10 cellular contexts compared by ENCODE assay signal in genomic region chr1:41109316-41110263, GRCh38.
DNase-seq lines count a peak whose midpoint lies in the region; ATAC-seq and TF ChIP-seq lines count a peak whose summit lies in the region.
"Had no signal": no experiment of that assay in that cellular context is flagged by ENCODE, and none has a peak within 500 bp of the region (broad histone marks: within the 10 kb centered on the region; RNA-seq: fewer than 3 reads in every experiment).

No MANE protein-coding gene starts in this region.

- POLR2A ChIA-PET in CD4-positive, alpha-beta T cell (lab: Charles Lee), result no interaction called here

- no peak overlapping the region for H3K27ac Mint-ChIP-seq in CD4-positive, alpha-beta T cell
- H3K27ac Mint-ChIP-seq: B cell; T-helper 1 cell treated with Interleukin-12 subunit alpha and Interleukin-12 subunit beta and Interleukin-4 antibody, amounts not matched to agents 30 μg/mL and 1 μg/mL, for 36 hours had no signal

- H3K4me3 Mint-ChIP-seq in CD4-positive, alpha-beta T cell, result no peak overlapping the region
- H3K4me3 Mint-ChIP-seq: B cell; T-helper 1 cell treated with Interleukin-12 subunit alpha and Interleukin-12 subunit beta and Interleukin-4 antibody, amounts not matched to agents 30 μg/mL and 1 μg/mL, for 36 hours had no signal

- CTCF ChIA-PET in CD4-positive, alpha-beta T cell (lab: Charles Lee), result no interaction called here

- intact Hi-C loops in CD4-positive, alpha-beta T cell (cut with DNase I, micrococcal nuclease), result no loop called here

- H3K27me3 Mint-ChIP-seq in CD4-positive, alpha-beta T cell, result no peaks in the 10 kb centered on the region
- H3K27me3 Mint-ChIP-seq: B cell had no signal

- H3K9me3 ChIP-seq in stomach smooth muscle (ENCODE audit: control insufficient read depth in 2 of 2, low read length in 2 of 2), result no peaks in the 10 kb centered on the region
- no peaks in the 10 kb centered on the region for H3K9me3 ChIP-seq in CD4-positive, alpha-beta T cell (ENCODE audit: control insufficient read depth, low read length)

- peak overlapping the region in 1 of 2 donors; percentile 40 for H3K4me3 ChIP-seq in stomach smooth muscle (ENCODE audit: low read length in 2 of 2)

- H3K4me1 ChIP-seq in stomach smooth muscle (ENCODE audit: control insufficient read depth, insufficient read depth, low read length), result peaks cover 19% of the 10 kb centered on the region

- ATAC-seq in CD4-positive, alpha-beta T cell (ENCODE audit: poor library complexity), result no peak

- DNase-seq in DMS153 (lab: John Stamatoyannopoulos, UW), result peak; percentile 28
- no peak for DNase-seq in DMS153 treated with DMSO at 0.1 percent for 48 hours (lab: John Stamatoyannopoulos, UW; ENCODE audit: unreplicated experiment)
- DNase-seq in astrocyte of the hippocampus (ENCODE audit: low read depth, low spot score), result peak; percentile 94
- DNase-seq in islet precursor cell, result peak; percentile 80
- DNase-seq in SHP77 treated with DMSO at 0.1 percent for 48 hours (lab: John Stamatoyannopoulos, UW), result no peak
- no peak for DNase-seq in CD4-positive, alpha-beta T cell
- no peak for DNase-seq in GM19240 (ENCODE audit: insufficient read length, low spot score)

- peak overlapping the region; percentile 94 for H3K27ac ChIP-seq in stomach smooth muscle (ENCODE audit: low read length)
- H3K27ac ChIP-seq in CD4-positive, alpha-beta T cell (ENCODE audit: low read depth, low read length), result no peak overlapping the region

- no peaks in the 10 kb centered on the region for H3K9me3 Mint-ChIP-seq in CD4-positive, alpha-beta T cell
- H3K9me3 Mint-ChIP-seq: T-helper 1 cell treated with Interleukin-12 subunit alpha and Interleukin-12 subunit beta and Interleukin-4 antibody, amounts not matched to agents 30 μg/mL and 1 μg/mL, for 36 hours had no signal

- H3K36me3 ChIP-seq in stomach smooth muscle (ENCODE audit: control insufficient read depth in 2 of 2, insufficient read depth in 2 of 2, low read length in 2 of 2), result peaks cover 0 to 3% of the 10 kb centered on the region in 2 donors

- peaks cover 50% of the 10 kb centered on the region for H3K36me3 Mint-ChIP-seq in CD4-positive, alpha-beta T cell (ENCODE audit: low read depth)

- H3K27me3 ChIP-seq in stomach smooth muscle (ENCODE audit: control insufficient read depth in 1 of 2, insufficient read depth in 2 of 2, low read length in 2 of 2), result no peaks in the 10 kb centered on the region
- no peaks in the 10 kb centered on the region for H3K27me3 ChIP-seq in CD4-positive, alpha-beta T cell (ENCODE audit: control insufficient read depth, insufficient read depth, low read length)

- TF ChIP-seq CTCF in CD4-positive, alpha-beta T cell (IDR thresholded peaks at IDR 0.05), result no peak

- H3K9ac ChIP-seq in stomach smooth muscle (ENCODE audit: low read length in 2 of 2), result peak overlapping the region; percentile 30 to 53

- no peaks in the 10 kb centered on the region for H3K4me1 Mint-ChIP-seq in CD4-positive, alpha-beta T cell (ENCODE audit: low read depth)

Comparison
In these comparisons a context has a peak if more than half of its experiments do, and no peak if none do; other contexts are left out.
1. DNase-seq: peak in DMS153 (single experiment), astrocyte of the hippocampus (single experiment) and islet precursor cell (single experiment); none in DMS153 treated with DMSO at 0.1 percent for 48 hours (single experiment), SHP77 treated with DMSO at 0.1 percent for 48 hours (single experiment), CD4-positive, alpha-beta T cell (0 of 10) and GM19240 (single experiment).